9 cellular contexts compared by ENCODE assay signal in the genomic region with DNA sequence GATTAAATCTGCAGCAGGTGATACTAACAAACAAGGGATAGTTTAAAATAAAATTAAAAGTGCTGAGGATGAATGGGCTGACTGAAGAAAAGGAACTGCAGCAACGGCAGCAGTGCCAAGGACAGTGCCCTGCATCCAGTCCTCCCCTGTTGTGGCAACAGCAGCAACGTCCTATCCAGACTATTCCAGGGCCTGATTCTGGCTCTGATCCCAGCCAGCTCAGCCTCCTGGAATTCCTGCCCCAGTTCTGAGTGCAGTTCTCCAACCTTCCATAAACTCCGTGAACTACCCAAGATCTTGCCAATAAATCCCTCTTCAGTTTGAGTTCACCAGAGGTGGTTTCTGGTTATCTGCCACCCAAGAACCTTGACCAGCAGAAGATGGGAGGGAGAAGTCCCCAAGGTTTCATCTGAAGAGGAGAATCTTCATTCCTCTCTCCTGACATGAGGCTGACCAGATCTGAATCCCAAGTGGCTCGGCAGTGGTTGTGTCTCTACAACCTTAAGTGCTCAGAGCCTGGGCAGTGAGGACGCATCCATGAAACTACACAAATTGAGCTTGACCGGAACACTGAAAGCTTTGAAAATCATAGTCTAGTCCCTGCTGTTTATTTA.
A peak's percentile ranks its signal among the peaks of the same experiment; 100 is the strongest.
DNase-seq lines count a peak whose midpoint lies in the region; ATAC-seq and TF ChIP-seq lines count a peak whose summit lies in the region.
"Had no signal": no experiment of that assay in that cellular context is flagged by ENCODE, and none has a peak within 500 bp of the region (broad histone marks: within the 10 kb centered on the region; RNA-seq: fewer than 3 reads in every experiment).

No MANE protein-coding gene starts in this region.

- CTCF ChIA-PET in HEK293 (lab: Yijun Ruan, JAX) = interaction anchor here (0.6 to 10.1 kb wide), 31 partner anchors 8 to 312 kb away, joined by 3 to 100 read pairs (median 4); no protein-coding TSS in a partner anchor
- CTCF ChIA-PET in activated CD8-positive, alpha-beta T cell treated with anti-CD3 and anti-CD28 coated beads for 36 hours (lab: Charles Lee) = interaction anchor here (0.7 to 7.2 kb wide), 18 partner anchors 7 to 160 kb away, joined by 3 to 66 read pairs (median 4); no protein-coding TSS in a partner anchor

- H3K27ac ChIP-seq in HEK293 (ENCODE audit: extremely low read depth, low read depth, low read length) = no peak overlapping the region
- H3K27ac ChIP-seq in subcutaneous abdominal adipose tissue (ENCODE audit: low read depth, low read length) = peak overlapping the region; percentile 66
- H3K27ac ChIP-seq in GM23338 (ENCODE audit: low read depth) = no peak overlapping the region

- H3K9me2 ChIP-seq in GM23338 (ENCODE audit: insufficient read depth) = no peaks in the 10 kb centered on the region

- no peak overlapping the region for H3K27ac Mint-ChIP-seq in GM23338
- no peak overlapping the region for H3K27ac Mint-ChIP-seq in activated CD8-positive, alpha-beta T cell treated with anti-CD3 and anti-CD28 coated beads for 36 hours
- H3K27ac Mint-ChIP-seq: IgD-negative memory B cell had no signal

- intact Hi-C loops in activated CD8-positive, alpha-beta T cell treated with anti-CD3 and anti-CD28 coated beads for 36 hours (cut with micrococcal nuclease) = loop anchor here (10.0 kb wide), 1 partner anchor 71 kb away; no protein-coding TSS in a partner anchor

- H3K4me2 ChIP-seq in GM23338 = no peak overlapping the region

- H3F3A ChIP-seq in GM23338 (replicated peaks; ENCODE audit: low read depth) = no peaks in the 10 kb centered on the region

- peaks cover 5% of the 10 kb centered on the region for H3K27me3 Mint-ChIP-seq in GM23338 (ENCODE audit: insufficient read depth, low read depth, poor library complexity)
- H3K27me3 Mint-ChIP-seq in activated CD8-positive, alpha-beta T cell treated with anti-CD3 and anti-CD28 coated beads for 36 hours = peaks cover 5% of the 10 kb centered on the region

- H3K27me3 ChIP-seq in subcutaneous abdominal adipose tissue (ENCODE audit: control insufficient read depth in 5 of 5, insufficient read depth in 4 of 5, low read length in 5 of 5) = no peaks in the 10 kb centered on the region
- no peaks in the 10 kb centered on the region for H3K27me3 ChIP-seq in GM23338 (ENCODE audit: insufficient read depth)

- no peak overlapping the region for H2AFZ ChIP-seq in GM23338

- H3K4me3 ChIP-seq in HEK293 (ENCODE audit: low read depth, low read length) = no peak overlapping the region
- H3K4me3 ChIP-seq in subcutaneous abdominal adipose tissue (ENCODE audit: low read depth in 1 of 5, low read length in 5 of 5) = no peak overlapping the region
- H3K4me3 ChIP-seq in GM23338 = no peak overlapping the region

- no peaks in the 10 kb centered on the region for H3K36me3 Mint-ChIP-seq in GM23338 (ENCODE audit: low read depth)
- no peaks in the 10 kb centered on the region for H3K36me3 Mint-ChIP-seq in activated CD8-positive, alpha-beta T cell treated with anti-CD3 and anti-CD28 coated beads for 36 hours (ENCODE audit: low read depth)

- H3K9me3 Mint-ChIP-seq in GM23338 = no peaks in the 10 kb centered on the region
- no peaks in the 10 kb centered on the region for H3K9me3 Mint-ChIP-seq in activated CD8-positive, alpha-beta T cell treated with anti-CD3 and anti-CD28 coated beads for 36 hours
- H3K9me3 Mint-ChIP-seq: IgD-negative memory B cell had no signal

- peaks cover 14% of the 10 kb centered on the region; the same call in 1 of the 2 replicates for H3K79me2 ChIP-seq in GM23338 (replicated peaks; ENCODE audit: insufficient read depth)

- H3K36me3 ChIP-seq in HEK293 (ENCODE audit: control insufficient read depth in 2 of 2, insufficient read depth in 1 of 2, low read length in 2 of 2) (no peaks in the 10 kb centered on the region), subcutaneous abdominal adipose tissue (ENCODE audit: control insufficient read depth in 5 of 5, insufficient read depth in 5 of 5, low read length in 5 of 5) (no peaks in the 10 kb centered on the region), GM23338 (ENCODE audit: insufficient read depth) (no peaks in the 10 kb centered on the region)

- DNase-seq in cerebellar cortex (ENCODE audit: low spot score) (peak; percentile 39), kidney glomerular epithelial cell (lab: John Stamatoyannopoulos, UW) (peak; percentile 41), GM23338 (ENCODE audit: low spot score) (no peak), T-helper 1 cell (no peak)
- no peak for DNase-seq in activated CD8-positive, alpha-beta T cell treated with anti-CD3 and anti-CD28 coated beads for 36 hours

- no peak overlapping the region for H3K4me3 Mint-ChIP-seq in GM23338
- H3K4me3 Mint-ChIP-seq in activated CD8-positive, alpha-beta T cell treated with anti-CD3 and anti-CD28 coated beads for 36 hours = no peak overlapping the region
- H3K4me3 Mint-ChIP-seq: IgD-negative memory B cell had no signal

- H3K4me1 Mint-ChIP-seq in GM23338 = peaks cover 22% of the 10 kb centered on the region; the same call in 2 of the 3 replicates
- H3K4me1 Mint-ChIP-seq in activated CD8-positive, alpha-beta T cell treated with anti-CD3 and anti-CD28 coated beads for 36 hours (ENCODE audit: low read depth) = peaks cover 6% of the 10 kb centered on the region

- H3K9me3 ChIP-seq in HEK293 (ENCODE audit: control insufficient read depth, insufficient read depth, low read depth, low read length) (no peaks in the 10 kb centered on the region), subcutaneous abdominal adipose tissue (ENCODE audit: control insufficient read depth in 5 of 5, low read length in 5 of 5) (no peaks in the 10 kb centered on the region)

- H3K4me1 ChIP-seq in HEK293 (ENCODE audit: control insufficient read depth, insufficient read depth, low read length) (peaks cover 4% of the 10 kb centered on the region; the same call in 1 of the 2 replicates), subcutaneous abdominal adipose tissue (ENCODE audit: control insufficient read depth in 5 of 5, insufficient read depth in 5 of 5, low read length in 5 of 5) (peaks cover 7 to 45% (median 19%) of the 10 kb centered on the region in 5 donors), GM23338 (ENCODE audit: insufficient read depth) (peaks cover 10% of the 10 kb centered on the region)

- H4K20me1 ChIP-seq in GM23338 (replicated peaks; ENCODE audit: insufficient read depth) = no peaks in the 10 kb centered on the region

- ATAC-seq in GM21526 (IDR thresholded peaks at IDR 0.05; ENCODE audit: low FRiP score, unreplicated experiment) (no peak), GM23338 (no peak)
- ATAC-seq in activated CD8-positive, alpha-beta T cell treated with anti-CD3 and anti-CD28 coated beads for 36 hours = no peak

- TF ChIP-seq CTCF in HEK293 (tag by site-specific recombination; IDR thresholded peaks at IDR 0.05) = no peak
- no peak for TF ChIP-seq CTCF in GM23338 (conservative IDR thresholded peaks at IDR 0.05; ENCODE audit: low read depth in 2 of 2)
- TF ChIP-seq CTCF in activated CD8-positive, alpha-beta T cell treated with anti-CD3 and anti-CD28 coated beads for 36 hours (IDR thresholded peaks at IDR 0.05) = no peak

- POLR2A ChIA-PET in HEK293 (lab: Yijun Ruan, JAX) = no interaction called here
- POLR2A ChIA-PET in activated CD8-positive, alpha-beta T cell treated with anti-CD3 and anti-CD28 coated beads for 36 hours (lab: Charles Lee) = no interaction called here

- peak overlapping the region in 1 of 5 donors; percentile 38 for H3K9ac ChIP-seq in subcutaneous abdominal adipose tissue (ENCODE audit: low read length in 5 of 5)

TF ChIP-seq in HEK293, 187 proteins besides CTCF, POLR2A, EP300 and RAD21 (continues in another document):
- no peak for TF ChIP-seq ZBTB48 (tag by site-specific recombination; IDR thresholded peaks at IDR 0.05)
- TF ChIP-seq ZBTB20 (tag by site-specific recombination; IDR thresholded peaks at IDR 0.05) = no peak
- TF ChIP-seq ZNF610 (tag by site-specific recombination; IDR thresholded peaks at IDR 0.05; ENCODE audit: borderline replicate concordance) = no peak

TF ChIP-seq in GM23338, 12 proteins besides CTCF, POLR2A, EP300 and RAD21 (continues in another document):
- TF ChIP-seq JUNB (IDR thresholded peaks at IDR 0.05; ENCODE audit: unreplicated experiment) (no peak), POLR2AphosphoS5 (IDR thresholded peaks at IDR 0.05; ENCODE audit: low read depth) (no peak), EZH2phosphoT487 (IDR thresholded peaks at IDR 0.05; ENCODE audit: unreplicated experiment) (no peak), STAT1 (IDR thresholded peaks at IDR 0.05; ENCODE audit: unreplicated experiment) (no peak), ZNF331 (CRISPR knock-in tag; IDR thresholded peaks at IDR 0.05; ENCODE audit: low read depth) (no peak)
- TF ChIP-seq, protein P1, sequence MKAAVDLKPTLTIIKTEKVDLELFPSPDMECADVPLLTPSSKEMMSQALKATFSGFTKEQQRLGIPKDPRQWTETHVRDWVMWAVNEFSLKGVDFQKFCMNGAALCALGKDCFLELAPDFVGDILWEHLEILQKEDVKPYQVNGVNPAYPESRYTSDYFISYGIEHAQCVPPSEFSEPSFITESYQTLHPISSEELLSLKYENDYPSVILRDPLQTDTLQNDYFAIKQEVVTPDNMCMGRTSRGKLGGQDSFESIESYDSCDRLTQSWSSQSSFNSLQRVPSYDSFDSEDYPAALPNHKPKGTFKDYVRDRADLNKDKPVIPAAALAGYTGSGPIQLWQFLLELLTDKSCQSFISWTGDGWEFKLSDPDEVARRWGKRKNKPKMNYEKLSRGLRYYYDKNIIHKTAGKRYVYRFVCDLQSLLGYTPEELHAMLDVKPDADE (IDR thresholded peaks at IDR 0.05) = no peak

Comparison
In these comparisons a context has a peak if more than half of its experiments do, and no peak if none do; other contexts are left out.
1. DNase-seq: peak in cerebellar cortex (single experiment) and kidney glomerular epithelial cell (single experiment); none in GM23338 (single experiment), T-helper 1 cell (0 of 5) and activated CD8-positive, alpha-beta T cell treated with anti-CD3 and anti-CD28 coated beads for 36 hours (single experiment).